ENCODE assay signal across 9 cellular contexts in the genomic region with DNA sequence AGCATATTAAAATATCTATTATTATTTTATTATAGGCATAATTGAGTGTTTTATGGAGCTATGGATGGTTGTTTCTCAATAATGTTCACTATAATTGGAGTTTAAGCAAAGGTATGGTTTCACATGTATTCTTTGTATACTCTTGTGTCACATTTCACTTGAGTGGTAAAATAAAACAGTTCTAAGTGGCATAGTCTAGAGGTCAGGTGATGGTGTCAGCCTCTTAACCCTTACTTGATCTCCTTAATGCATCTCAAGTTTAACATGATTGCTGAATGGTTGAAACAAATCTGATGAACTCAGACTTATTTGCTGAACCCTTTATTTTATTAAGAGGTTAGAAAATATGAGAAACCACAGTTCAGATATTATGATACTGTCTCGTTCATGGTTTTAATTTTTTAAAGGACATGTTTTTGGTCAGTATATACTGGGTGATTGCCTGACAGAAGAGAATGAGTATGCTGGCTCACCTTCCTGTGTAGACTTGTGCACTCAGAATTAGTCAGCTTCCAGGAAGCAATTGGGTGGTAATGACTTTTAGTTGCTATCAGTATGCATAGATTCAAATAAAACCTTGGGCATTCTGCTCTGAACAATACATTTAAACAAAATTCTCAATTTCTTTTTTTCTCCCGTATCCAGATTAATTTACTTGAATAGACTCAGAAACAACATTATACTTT. TPM values are rescaled to one million over a fixed set of nuclear protein-coding genes. Genes with fewer than 3 reads are reported as not detected.
DNase-seq lines count a peak whose midpoint lies in the region; ATAC-seq and TF ChIP-seq lines count a peak whose summit lies in the region.
"Had no signal": no experiment of that assay in that cellular context is flagged by ENCODE, and none has a peak within 500 bp of the region (broad histone marks: within the 10 kb centered on the region; RNA-seq: fewer than 3 reads in every experiment).

No MANE protein-coding gene starts in this region.

- H4K20me1 ChIP-seq in smooth muscle cell (ENCODE audit: low read depth), result peaks cover 48% of the 10 kb centered on the region

- no peak overlapping the region for H2AFZ ChIP-seq in smooth muscle cell (ENCODE audit: low read depth)

- H3K4me1 ChIP-seq in smooth muscle cell (ENCODE audit: low read depth), result peaks cover 8% of the 10 kb centered on the region

- H3K4me3 ChIP-seq in smooth muscle cell, result no peak overlapping the region
- H3K4me3 ChIP-seq: cardiac muscle cell had no signal

- ATAC-seq in GM18870 (IDR thresholded peaks at IDR 0.05; ENCODE audit: unreplicated experiment) (peak; percentile 50), GM21576 (IDR thresholded peaks at IDR 0.05; ENCODE audit: unreplicated experiment) (no peak), GM18505 (IDR thresholded peaks at IDR 0.05; ENCODE audit: unreplicated experiment) (no peak)

- H3K9me3 ChIP-seq in smooth muscle cell (replicated peaks; ENCODE audit: low read depth), result no peaks in the 10 kb centered on the region

- H3K27ac ChIP-seq in smooth muscle cell (ENCODE audit: low read depth), result peak overlapping the region; percentile 92
- H3K27ac ChIP-seq: cardiac muscle cell had no signal

- peak overlapping the region; percentile 45 for H3K9ac ChIP-seq in smooth muscle cell (ENCODE audit: low read depth)

- H3F3A ChIP-seq in smooth muscle cell (ENCODE audit: low read depth), result no peaks in the 10 kb centered on the region

- no peak for TF ChIP-seq CTCF in smooth muscle cell (IDR thresholded peaks at IDR 0.05; ENCODE audit: borderline replicate concordance, insufficient read depth, poor library complexity, severe bottlenecking)

- DNase-seq in M059J (ENCODE audit: low read depth), result peak; percentile 73
- DNase-seq in dermis microvascular lymphatic vessel endothelial cell (ENCODE audit: low read depth in 2 of 2), result peak; percentile 22 to 84
- no peak for DNase-seq in smooth muscle cell (lab: John Stamatoyannopoulos, UW; ENCODE audit: unreplicated experiment)
- DNase-seq in activated CD8-positive, alpha-beta memory T cell treated with anti-CD3 and anti-CD28 coated beads, Interleukin-2, amount 50 U/mL, for 48 hours, result no peak
- no peak for DNase-seq in NCI-H1930 (lab: John Stamatoyannopoulos, UW)

- no peaks in the 10 kb centered on the region for H3K36me3 ChIP-seq in smooth muscle cell (ENCODE audit: low read depth)
- H3K36me3 ChIP-seq: cardiac muscle cell had no signal

- H3K4me2 ChIP-seq in smooth muscle cell, result peak overlapping the region; percentile 70

- peaks cover 66% of the 10 kb centered on the region for H3K79me2 ChIP-seq in smooth muscle cell (ENCODE audit: low read depth)

- no peak for TF ChIP-seq POLR2A in GM18505 (IDR thresholded peaks at IDR 0.05; ENCODE audit: borderline replicate concordance, extremely low read depth, insufficient read depth, insufficient read length)

- H3K27me3 ChIP-seq in smooth muscle cell (ENCODE audit: low read depth), result no peaks in the 10 kb centered on the region
- H3K27me3 ChIP-seq: cardiac muscle cell had no signal

- WGBS in smooth muscle cell (ENCODE audit: low lambda C conversion rate), result 79% methylated on average over 2 of the region's 2 CpGs

RNA-seq across cellular contexts. Expression of gene SIPA1L1, which starts 51.6 kb away (rescaled TPM):
- total RNA-seq in M059J (2014; rRNA removed; shearing (Covaris generic)), result 32.4 and 49.4 TPM in 2 replicates
- total RNA-seq in dermis microvascular lymphatic vessel endothelial cell (4.5 and 8.7 TPM in 2 replicates), smooth muscle cell (74.1 and 87.8 TPM in 2 replicates)
- 74.1 and 90.8 TPM in 2 replicates for polyA plus RNA-seq in smooth muscle cell

Comparison
In these comparisons a context has a peak if more than half of its experiments do, and no peak if none do; other contexts are left out.
1. DNase-seq: peak in M059J (single experiment) and dermis microvascular lymphatic vessel endothelial cell (2 of 2); none in smooth muscle cell (single experiment), activated CD8-positive, alpha-beta memory T cell treated with anti-CD3 and anti-CD28 coated beads, Interleukin-2, amount 50 U/mL, for 48 hours (single experiment) and NCI-H1930 (0 of 2).